Comparison of ENCODE assay signal across 1 cellular context in genomic region chr1:153963850-153964331, GRCh38.
TF ChIP-seq lines count a peak whose summit lies in the region.

No MANE protein-coding gene starts in this region.

TF ChIP-seq in GM23338, 12 proteins besides CTCF, POLR2A, EP300 and RAD21 (continued from another document):
- TF ChIP-seq ZNF462 (CRISPR knock-in tag; IDR thresholded peaks at IDR 0.05), result no peak
- no peak for TF ChIP-seq NANOG (IDR thresholded peaks at IDR 0.05; ENCODE audit: borderline replicate concordance)
- TF ChIP-seq REST (IDR thresholded peaks at IDR 0.05; ENCODE audit: unreplicated experiment), result no peak
- TF ChIP-seq EZH2 (IDR thresholded peaks at IDR 0.05; ENCODE audit: low read depth, unreplicated experiment), result no peak
- TF ChIP-seq JUNB (IDR thresholded peaks at IDR 0.05; ENCODE audit: unreplicated experiment), result no peak
- TF ChIP-seq ETS1 (IDR thresholded peaks at IDR 0.05), result peak; percentile 5; the same call in 1 of the 2 replicates
- TF ChIP-seq CREB1 (CRISPR knock-in tag; IDR thresholded peaks at IDR 0.05; ENCODE audit: low read depth), result 0 out of 2 replicates have a peak, but pooled peaks have one; percentile 13
- TF ChIP-seq STAT1 (IDR thresholded peaks at IDR 0.05; ENCODE audit: unreplicated experiment), result no peak
- no peak for TF ChIP-seq EZH2phosphoT487 (IDR thresholded peaks at IDR 0.05; ENCODE audit: unreplicated experiment)
- peak; percentile 16; the same call in 1 of the 2 replicates for TF ChIP-seq POLR2AphosphoS5 (IDR thresholded peaks at IDR 0.05; ENCODE audit: low read depth)
TF ChIP-seq in GM23338: peak in this region for 3.
